In genomic region chr9:127503379-127503921, GRCh38 we compare ENCODE assay signal across 9 cellular contexts.
"Had no signal": no experiment of that assay in that cellular context is flagged by ENCODE, and none has a peak within 500 bp of the region (broad histone marks: within the 10 kb centered on the region; RNA-seq: fewer than 3 reads in every experiment).

No MANE protein-coding gene starts in this region.

- H3K9me3 Mint-ChIP-seq: brain, nephron progenitor cell, type B pancreatic cell had no signal

- FAIRE-seq: kidney had no signal

- H3K4me3 ChIP-seq: coronary artery, esophagus squamous epithelium, ovary, suprapubic skin had no signal

- H3K36me3 Mint-ChIP-seq: activated naive CD8-positive, alpha-beta T cell had no signal

- H3K36me3 ChIP-seq: ovary had no signal

- H3K4me1 Mint-ChIP-seq: brain, nephron progenitor cell had no signal

- H3K27me3 ChIP-seq: esophagus squamous epithelium, ovary, suprapubic skin had no signal

- H3K4me3 Mint-ChIP-seq: activated naive CD8-positive, alpha-beta T cell; brain; nephron progenitor cell; type B pancreatic cell had no signal

- H3K27ac ChIP-seq: suprapubic skin had no signal

- H3K27ac Mint-ChIP-seq: activated naive CD8-positive, alpha-beta T cell had no signal

- H3K27me3 Mint-ChIP-seq: activated naive CD8-positive, alpha-beta T cell; brain; type B pancreatic cell had no signal

- H3K9me3 ChIP-seq: esophagus squamous epithelium, ovary, suprapubic skin had no signal
